ENCODE assay signal across 17 cellular contexts in the genomic region with DNA sequence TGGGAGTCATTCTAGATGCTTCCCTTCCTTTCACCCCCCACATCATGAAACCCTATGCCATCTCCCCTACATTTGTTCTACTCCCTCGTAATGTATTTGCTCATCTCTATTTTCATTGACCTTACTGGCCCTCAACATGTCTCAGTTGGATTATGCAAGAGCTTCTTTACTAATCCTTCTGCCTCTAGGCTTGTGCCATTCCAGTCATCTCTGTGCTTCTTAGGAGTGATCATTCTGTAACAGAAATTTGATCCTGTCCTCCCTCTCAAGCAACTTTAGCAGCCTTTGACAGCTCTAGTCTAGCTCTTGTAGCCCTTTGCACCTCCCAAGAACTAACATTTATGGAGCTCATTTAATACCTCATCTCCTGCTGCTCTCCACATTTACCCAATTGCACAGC.
A peak's percentile ranks its signal among the peaks of the same experiment; 100 is the strongest.
DNase-seq lines count a peak whose midpoint lies in the region; ATAC-seq and TF ChIP-seq lines count a peak whose summit lies in the region.
"Had no signal": no experiment of that assay in that cellular context is flagged by ENCODE, and none has a peak within 500 bp of the region (broad histone marks: within the 10 kb centered on the region; RNA-seq: fewer than 3 reads in every experiment).

No MANE protein-coding gene starts in this region.

- no peak overlapping the region for H3K27ac ChIP-seq in mammary epithelial cell (ENCODE audit: insufficient read depth, low read depth, low read length)
- no peak overlapping the region for H3K27ac ChIP-seq in effector memory CD4-positive, alpha-beta T cell (ENCODE audit: insufficient read depth, low read length, poor library complexity, severe bottlenecking)
- H3K27ac ChIP-seq: right lobe of liver, testis had no signal

- H3K4me1 ChIP-seq in mammary epithelial cell (ENCODE audit: insufficient read depth, low read length) = no peaks in the 10 kb centered on the region
- no peaks in the 10 kb centered on the region for H3K4me1 ChIP-seq in effector memory CD4-positive, alpha-beta T cell (ENCODE audit: control insufficient read depth, insufficient read depth, low read length, poor library complexity, severe bottlenecking)
- H3K4me1 ChIP-seq: right lobe of liver, testis had no signal

- H3K4me3 Mint-ChIP-seq in nephron progenitor cell = no peak overlapping the region
- H3K4me3 Mint-ChIP-seq: CD14-positive monocyte; dendritic cell treated with granulocyte-macrophage colony-stimulating factor and Interleukin-4, amounts not matched to agents 40 ng/mL and 50 ng/mL, for 4 days; IgD-negative memory B cell had no signal

- no peaks in the 10 kb centered on the region for H3K9me3 ChIP-seq in mammary epithelial cell (replicated peaks; ENCODE audit: insufficient read depth, low read length)
- no peaks in the 10 kb centered on the region for H3K9me3 ChIP-seq in effector memory CD4-positive, alpha-beta T cell (ENCODE audit: control insufficient read depth, low read length)
- H3K9me3 ChIP-seq: right lobe of liver, testis had no signal

- intact Hi-C loops in mammary epithelial cell (cut with micrococcal nuclease) = no loop called here

- TF ChIP-seq CTCF in NB4 (IDR thresholded peaks at IDR 0.05; ENCODE audit: low read depth, low read length) (no peak), mammary epithelial cell (conservative IDR thresholded peaks at IDR 0.05 in 1 of 2, IDR thresholded peaks at IDR 0.05 in 1 of 2; ENCODE audit: extremely low read depth in 1 of 2, insufficient read depth in 1 of 2, low read depth in 1 of 2, low read length in 2 of 2) (no peak), nephron progenitor cell (IDR thresholded peaks at IDR 0.05) (no peak)

- ATAC-seq in left lobe of liver = no peak
- ATAC-seq: right lobe of liver had no signal

- dilution Hi-C loops in mammary epithelial cell (cut with HindIII; ENCODE audit: low sequenced_read_pairs) = no loop called here

- WGBS in mammary epithelial cell (ENCODE audit: low coverage, missing lambda C conversion rate) = 93% methylated on average over 1 of the region's 1 CpG

- no peaks in the 10 kb centered on the region for H4K20me1 ChIP-seq in mammary epithelial cell (ENCODE audit: insufficient read depth, low read length)

- H3K9me3 Mint-ChIP-seq in nephron progenitor cell = peaks cover 10% of the 10 kb centered on the region
- H3K9me3 Mint-ChIP-seq: dendritic cell treated with granulocyte-macrophage colony-stimulating factor and Interleukin-4, amounts not matched to agents 40 ng/mL and 50 ng/mL, for 4 days had no signal

- no peaks in the 10 kb centered on the region for H3K79me2 ChIP-seq in mammary epithelial cell (ENCODE audit: insufficient read depth, low read length)

- in situ Hi-C loops in mammary epithelial cell (cut with MboI; ENCODE audit: low sequenced_read_pairs in 2 of 2) = no loop called here

- no peaks in the 10 kb centered on the region for H3K36me3 ChIP-seq in mammary epithelial cell (ENCODE audit: insufficient read depth, low read length)
- H3K36me3 ChIP-seq in effector memory CD4-positive, alpha-beta T cell (ENCODE audit: control insufficient read depth, insufficient read depth, low read length) = peaks cover 4% of the 10 kb centered on the region

- no peak for TF ChIP-seq POLR2A in NB4 (IDR thresholded peaks at IDR 0.05; ENCODE audit: extremely low read depth, insufficient read length)

- no peaks in the 10 kb centered on the region for H3K27me3 ChIP-seq in mammary epithelial cell (ENCODE audit: insufficient read depth, low read length)
- H3K27me3 ChIP-seq in effector memory CD4-positive, alpha-beta T cell (replicated peaks; ENCODE audit: control insufficient read depth, insufficient read depth, low read length, poor library complexity, severe bottlenecking) = no peaks in the 10 kb centered on the region
- H3K27me3 ChIP-seq: right lobe of liver, testis had no signal

- BruUV-seq in mammary epithelial cell (replicated peaks; lab: Mats Ljungman, UMichigan) = no TSS peak

- no peaks in the 10 kb centered on the region for H3K27me3 Mint-ChIP-seq in nephron progenitor cell (ENCODE audit: low read depth, poor library complexity)
- H3K27me3 Mint-ChIP-seq: dendritic cell treated with granulocyte-macrophage colony-stimulating factor and Interleukin-4, amounts not matched to agents 40 ng/mL and 50 ng/mL, for 4 days; IgD-negative memory B cell had no signal

- H3K4me3 ChIP-seq in NB4 (ENCODE audit: low read depth, low read length) = no peak overlapping the region
- H3K4me3 ChIP-seq in mammary epithelial cell (replicated peaks in 1 of 3; ENCODE audit: insufficient read depth in 1 of 3, low read depth in 2 of 3, low read length in 3 of 3) = no peak overlapping the region
- H3K4me3 ChIP-seq in effector memory CD4-positive, alpha-beta T cell (ENCODE audit: insufficient read depth, low read depth, low read length, poor library complexity, severe bottlenecking) = no peak overlapping the region
- H3K4me3 ChIP-seq: right lobe of liver, testis had no signal

- CTCF ChIA-PET in mammary epithelial cell (lab: Charles Lee; ENCODE audit: low non-redundant PET) = no interaction called here

- DNase-seq in HCEC 1CT (peak; percentile 64), NB4 (ENCODE audit: low read depth) (peak; percentile 10), mammary epithelial cell (peak; percentile 11), nephron progenitor cell (no peak), left lobe of liver (ENCODE audit: low spot score) (no peak), nucleus accumbens (lab: John Stamatoyannopoulos, UW) (no peak)
- DNase-seq in effector memory CD4-positive, alpha-beta T cell = no peak
- DNase-seq: hippocampal formation, kidney glomerular epithelial cell, NCI-H446 treated with DMSO at 0.1 percent for 48 hours, occipital lobe, OCI-M1, right lobe of liver, testis had no signal

- peak overlapping the region; percentile 4 for H3K27ac Mint-ChIP-seq in nephron progenitor cell
- H3K27ac Mint-ChIP-seq: dendritic cell treated with granulocyte-macrophage colony-stimulating factor and Interleukin-4, amounts not matched to agents 40 ng/mL and 50 ng/mL, for 4 days; IgD-negative memory B cell had no signal

- no peak overlapping the region for H3K9ac ChIP-seq in mammary epithelial cell (ENCODE audit: insufficient read depth, low read length)

- H3K36me3 Mint-ChIP-seq in nephron progenitor cell (ENCODE audit: low read depth) = peaks cover 20% of the 10 kb centered on the region

- no peak overlapping the region for H2AFZ ChIP-seq in mammary epithelial cell (ENCODE audit: low read depth, low read length)

- peaks cover 27% of the 10 kb centered on the region for H3K4me1 Mint-ChIP-seq in nephron progenitor cell
- H3K4me1 Mint-ChIP-seq: CD14-positive monocyte, IgD-negative memory B cell had no signal

- H3K4me2 ChIP-seq in mammary epithelial cell (ENCODE audit: insufficient read depth, low read depth, low read length) = no peak overlapping the region

Comparison
In these comparisons a context has a peak if more than half of its experiments do, and no peak if none do; other contexts are left out.
1. DNase-seq: peak in HCEC 1CT (single experiment), NB4 (single experiment) and mammary epithelial cell (single experiment); none in nephron progenitor cell (single experiment), left lobe of liver (single experiment), effector memory CD4-positive, alpha-beta T cell (0 of 3) and nucleus accumbens (0 of 56).